Comparison of ENCODE assay signal across 18 cellular contexts in genomic region chr12:105018001-105018400, GRCh38. TPM values are rescaled to one million over a fixed set of nuclear protein-coding genes. Genes with fewer than 3 reads are reported as not detected.
DNase-seq lines count a peak whose midpoint lies in the region; ATAC-seq, FAIRE-seq and TF ChIP-seq lines count a peak whose summit lies in the region.
"Had no signal": no experiment of that assay in that cellular context is flagged by ENCODE, and none has a peak within 500 bp of the region (broad histone marks: within the 10 kb centered on the region; RNA-seq: fewer than 3 reads in every experiment).

No MANE protein-coding gene starts in this region.

- no peak overlapping the region for H2BK12ac ChIP-seq in neuronal stem cell (ENCODE audit: low read length)

- H3K27ac Mint-ChIP-seq in activated T-helper 17 cell treated with anti-CD3 and anti-CD28 coated beads, Interleukin-2, amount 50 U/mL, for 72 hours, result no peak overlapping the region
- H3K27ac Mint-ChIP-seq in T-helper 2 cell treated with Interferon-gamma antibody and Interleukin-4, amounts not matched to agents 5 μg/mL and 100 μg/mL, for 36 hours, result no peak overlapping the region
- H3K27ac Mint-ChIP-seq: B cell; CD4-positive, alpha-beta T cell had no signal

- H3K4me3 Mint-ChIP-seq in activated T-helper 17 cell treated with anti-CD3 and anti-CD28 coated beads, Interleukin-2, amount 50 U/mL, for 72 hours, result no peak overlapping the region
- no peak overlapping the region for H3K4me3 Mint-ChIP-seq in T-helper 2 cell treated with Interferon-gamma antibody and Interleukin-4, amounts not matched to agents 5 μg/mL and 100 μg/mL, for 36 hours
- H3K4me3 Mint-ChIP-seq: B cell; CD4-positive, alpha-beta T cell had no signal

- peaks cover 15% of the 10 kb centered on the region for H3K36me3 Mint-ChIP-seq in activated T-helper 17 cell treated with anti-CD3 and anti-CD28 coated beads, Interleukin-2, amount 50 U/mL, for 72 hours (ENCODE audit: low read depth)
- H3K36me3 Mint-ChIP-seq in T-helper 2 cell treated with Interferon-gamma antibody and Interleukin-4, amounts not matched to agents 5 μg/mL and 100 μg/mL, for 36 hours (ENCODE audit: low read depth), result peaks cover 3% of the 10 kb centered on the region

- CTCF ChIA-PET in A549 (lab: Yijun Ruan, JAX), result no interaction called here

- no peak for FAIRE-seq in A549 (lab: Jason Lieb, UNC)
- peak; percentile 53 for FAIRE-seq in H54 (lab: Jason Lieb, UNC)
- FAIRE-seq: HepG2 had no signal

- no peak for TF ChIP-seq RAD21 in A549 (conservative IDR thresholded peaks at IDR 0.05 in 1 of 2, IDR thresholded peaks at IDR 0.05 in 1 of 2)

- H3K4me2 ChIP-seq in A549 (no peak overlapping the region), neuronal stem cell (ENCODE audit: insufficient read depth, low read length, poor library complexity, severe bottlenecking) (no peak overlapping the region)

- H3K36me3 ChIP-seq in neuronal stem cell (replicated peaks in 1 of 2; ENCODE audit: control insufficient read depth in 2 of 2, insufficient read depth in 2 of 2, low read length in 2 of 2), result peaks cover 5 to 29% of the 10 kb centered on the region in 2 donors

- no peak overlapping the region for H2BK5ac ChIP-seq in neuronal stem cell (ENCODE audit: low read length)

- H3K27me3 ChIP-seq in neuronal stem cell (ENCODE audit: control insufficient read depth in 3 of 3, insufficient read depth in 3 of 3, low read depth in 1 of 3, low read length in 3 of 3), result no peaks in the 10 kb centered on the region
- H3K27me3 ChIP-seq: SJSA1 had no signal

- no peak overlapping the region for H3K23ac ChIP-seq in neuronal stem cell (ENCODE audit: low read depth, low read length, poor library complexity)

- no peaks in the 10 kb centered on the region for H3K4me1 Mint-ChIP-seq in activated T-helper 17 cell treated with anti-CD3 and anti-CD28 coated beads, Interleukin-2, amount 50 U/mL, for 72 hours
- no peaks in the 10 kb centered on the region for H3K4me1 Mint-ChIP-seq in T-helper 2 cell treated with Interferon-gamma antibody and Interleukin-4, amounts not matched to agents 5 μg/mL and 100 μg/mL, for 36 hours (ENCODE audit: low read depth)
- H3K4me1 Mint-ChIP-seq: B cell had no signal

- H2AK5ac ChIP-seq in neuronal stem cell (ENCODE audit: low read depth, low read length), result no peak overlapping the region

- TF ChIP-seq POLR2A in A549 (IDR thresholded peaks at IDR 0.05; ENCODE audit: low read length), result no peak
- no peak for TF ChIP-seq POLR2A in H54 (IDR thresholded peaks at IDR 0.05; ENCODE audit: low read depth, low read length)

- H2BK15ac ChIP-seq in neuronal stem cell (ENCODE audit: low read length), result no peak overlapping the region

- DNase-seq in A549 (ENCODE audit: low read depth in 1 of 2, low spot score in 1 of 2) (peak in 1 of 2 experiments; percentile 17), H54 (ENCODE audit: insufficient read length, low spot score) (no peak), fibroblast of villous mesenchyme (ENCODE audit: low read depth) (peak; percentile 6), neuronal stem cell (ENCODE audit: low spot score) (no peak)
- DNase-seq in central memory CD4-positive, alpha-beta T cell, result no peak
- DNase-seq in T-helper 2 cell treated with Interferon-gamma antibody and Interleukin-4, amounts not matched to agents 5 μg/mL and 100 μg/mL, for 36 hours (ENCODE audit: low spot score), result no peak
- DNase-seq: CD4-positive, alpha-beta T cell; DND-41; H7; NCI-H1417; NCI-H2029 treated with DMSO at 0.1 percent for 48 hours; NCI-H2227 treated with DMSO at 0.1 percent for 48 hours; NCI-H526; OCI-M1 had no signal

- H3K9ac ChIP-seq in neuronal stem cell (ENCODE audit: low read depth, low read length, poor library complexity), result no peak overlapping the region

- H3K4me1 ChIP-seq in A549 (no peaks in the 10 kb centered on the region), neuronal stem cell (ENCODE audit: control insufficient read depth in 2 of 2, insufficient read depth in 1 of 2, low read depth in 1 of 2, low read length in 2 of 2) (peaks cover 2 to 10% of the 10 kb centered on the region in 2 donors)
- H3K4me1 ChIP-seq: SJSA1 had no signal

- no peak overlapping the region for H4K8ac ChIP-seq in neuronal stem cell (ENCODE audit: low read depth, low read length)

- WGBS in A549 (ENCODE audit: missing lambda C conversion rate), result 88% methylated on average over 4 of the region's 4 CpGs
- whole genome bisulfite sequencing in neuronal stem cell (ENCODE audit: extremely low coverage in 2 of 2, insufficient read length in 2 of 2, insufficient replicate concordance in 1 of 2), 2 donors, result no CpG with 5 or more reads among the region's 4 CpGs

- H3K27ac ChIP-seq in A549, result no peak overlapping the region
- H3K27ac ChIP-seq in neuronal stem cell (replicated peaks; ENCODE audit: low read length), result no peak overlapping the region
- H3K27ac ChIP-seq: SJSA1 had no signal

- H3K4ac ChIP-seq in neuronal stem cell (ENCODE audit: low read length), result no peak overlapping the region

- TF ChIP-seq EP300 in A549 (IDR thresholded peaks at IDR 0.05), result no peak

- no peak overlapping the region for H3K14ac ChIP-seq in neuronal stem cell (ENCODE audit: low read length)

- H3K9me3 Mint-ChIP-seq in activated T-helper 17 cell treated with anti-CD3 and anti-CD28 coated beads, Interleukin-2, amount 50 U/mL, for 72 hours, result no peaks in the 10 kb centered on the region
- H3K9me3 Mint-ChIP-seq in T-helper 2 cell treated with Interferon-gamma antibody and Interleukin-4, amounts not matched to agents 5 μg/mL and 100 μg/mL, for 36 hours, result no peaks in the 10 kb centered on the region
- H3K9me3 Mint-ChIP-seq: CD4-positive, alpha-beta T cell had no signal

- no peak for TF ChIP-seq CTCF in A549 (IDR thresholded peaks at IDR 0.05)
- TF ChIP-seq CTCF in fibroblast of villous mesenchyme (IDR thresholded peaks at IDR 0.05; ENCODE audit: insufficient read depth, low read depth, low read length), result no peak

- ATAC-seq in A549, result peak in 1 of 2 experiments; percentile 34; a peak in 1 of 6 replicates
- peak; percentile 83 for ATAC-seq in activated T-helper 17 cell treated with anti-CD3 and anti-CD28 coated beads, Interleukin-2, amount 50 U/mL, for 72 hours (replicated peaks)
- ATAC-seq: HepG2 had no signal

- H2BK120ac ChIP-seq in neuronal stem cell (ENCODE audit: low read depth, low read length), result no peak overlapping the region

- POLR2A ChIA-PET in A549 (lab: Yijun Ruan, JAX), result no interaction called here

- no peak overlapping the region for H4K91ac ChIP-seq in neuronal stem cell (ENCODE audit: low read depth, low read length, poor library complexity)

- no peaks in the 10 kb centered on the region for H3K9me3 ChIP-seq in A549
- H3K9me3 ChIP-seq in neuronal stem cell (replicated peaks in 1 of 2; ENCODE audit: control insufficient read depth in 2 of 2, insufficient read depth in 1 of 2, low read depth in 1 of 2, low read length in 2 of 2), result peaks cover 0 to 10% of the 10 kb centered on the region in 2 donors
- H3K9me3 ChIP-seq: SJSA1 had no signal

- H3K79me1 ChIP-seq in neuronal stem cell (ENCODE audit: low read depth, low read length), result no peaks in the 10 kb centered on the region

- H3K18ac ChIP-seq in neuronal stem cell (ENCODE audit: low read length), result no peak overlapping the region

- no peak overlapping the region for H2AFZ ChIP-seq in neuronal stem cell (ENCODE audit: low read length)

- H3K27me3 Mint-ChIP-seq in activated T-helper 17 cell treated with anti-CD3 and anti-CD28 coated beads, Interleukin-2, amount 50 U/mL, for 72 hours, result no peaks in the 10 kb centered on the region
- H3K27me3 Mint-ChIP-seq in T-helper 2 cell treated with Interferon-gamma antibody and Interleukin-4, amounts not matched to agents 5 μg/mL and 100 μg/mL, for 36 hours (ENCODE audit: low read depth), result no peaks in the 10 kb centered on the region
- H3K27me3 Mint-ChIP-seq: B cell; CD4-positive, alpha-beta T cell had no signal

- H3K4me3 ChIP-seq in A549 (no peak overlapping the region), fibroblast of villous mesenchyme (ENCODE audit: low read depth, low read length) (no peak overlapping the region), neuronal stem cell (ENCODE audit: low read length in 2 of 2) (no peak overlapping the region)
- H3K4me3 ChIP-seq: SJSA1 had no signal

TF ChIP-seq in A549, 52 proteins besides CTCF, POLR2A, EP300 and RAD21 (continues in another document):
- peak; percentile 74 for TF ChIP-seq USF2 (IDR thresholded peaks at IDR 0.05)

RNA-seq across cellular contexts. Expression of gene NOPCHAP1, which starts 31.9 kb away (rescaled TPM):
- polyA plus RNA-seq in A549 (2011; rRNA removed) (16.6 and 29.5 TPM in 2 replicates), A549 (2017; fragmentation: RNase III; extraction: RNeasy Plus Mini Kit Qiagen cat#74134 plus additional on column Dnase treatment) (21.7 to 24.5 TPM (median 24.5 TPM) in 3 replicates)
- 21.2 and 24.9 TPM in 2 replicates for polyA plus RNA-seq in A549 (2012; cell fraction: cytosol; rRNA removed)
- polyA plus RNA-seq in A549 (2012; cell fraction: nucleus; rRNA removed), result 6.2 and 8.5 TPM in 2 replicates
- 11.3 and 18.7 TPM in 2 replicates for polyA minus RNA-seq in A549 (2011; rRNA and poly(A)+ RNA removed)
- 10 to 100 TPM; 20.4 to 31.8 TPM for total RNA-seq in activated T-helper 17 cell treated with anti-CD3 and anti-CD28 coated beads, Interleukin-2, amount 50 U/mL, for 72 hours
- total RNA-seq in fibroblast of villous mesenchyme, result 6.1 and 7.8 TPM in 2 replicates
- polyA plus RNA-seq in neuronal stem cell (2013, experiment 1 of 2), result 17.8 TPM
- polyA plus RNA-seq in neuronal stem cell (2013, experiment 2 of 2), result 20.3 TPM

RNA-seq across cellular contexts. Expression of gene SLC41A2, which starts 59.9 kb away (rescaled TPM):
- polyA plus RNA-seq in A549 (2011; rRNA removed), result 14.6 and 17.5 TPM in 2 replicates
- 2.4 and 2.6 TPM in 2 replicates for polyA plus RNA-seq in A549 (2012; cell fraction: cytosol; rRNA removed)
- 1.5 and 2.4 TPM in 2 replicates for polyA plus RNA-seq in A549 (2012; cell fraction: nucleus; rRNA removed)
- polyA plus RNA-seq in A549 (2017; fragmentation: RNase III; extraction: RNeasy Plus Mini Kit Qiagen cat#74134 plus additional on column Dnase treatment), result 13.8 to 16.5 TPM (median 14.8 TPM) in 3 replicates
- 16.4 and 18.8 TPM in 2 replicates for polyA minus RNA-seq in A549 (2011; rRNA and poly(A)+ RNA removed)
- total RNA-seq in activated T-helper 17 cell treated with anti-CD3 and anti-CD28 coated beads, Interleukin-2, amount 50 U/mL, for 72 hours, result 10 to 100 TPM; 16.8 to 52.8 TPM
- 13.2 and 16.8 TPM in 2 replicates for total RNA-seq in fibroblast of villous mesenchyme
- polyA plus RNA-seq in neuronal stem cell (2013, experiment 1 of 2), result 0.71 TPM
- polyA plus RNA-seq in neuronal stem cell (2013, experiment 2 of 2), result 0.80 TPM
